Comparison of ENCODE assay signal across 9 cellular contexts in genomic region chr5:121273818-121274433, GRCh38.
DNase-seq lines count a peak whose midpoint lies in the region; ATAC-seq and TF ChIP-seq lines count a peak whose summit lies in the region.
"Had no signal": no experiment of that assay in that cellular context is flagged by ENCODE, and none has a peak within 500 bp of the region (broad histone marks: within the 10 kb centered on the region; RNA-seq: fewer than 3 reads in every experiment).

No MANE protein-coding gene starts in this region.

- H3K4me1 ChIP-seq in HEK293 (ENCODE audit: control insufficient read depth, insufficient read depth, low read length) (no peaks in the 10 kb centered on the region), SK-N-SH (ENCODE audit: control insufficient read depth in 1 of 2, insufficient read depth in 2 of 2, low read depth in 1 of 2, low read length in 1 of 2) (peaks cover 0 to 7% of the 10 kb centered on the region in 2 experiments; a peak in 2 of 4 replicates), right cardiac atrium (ENCODE audit: control insufficient read depth, insufficient read depth, low read length) (no peaks in the 10 kb centered on the region)

- H3K9me2 ChIP-seq in SK-N-SH = no peaks in the 10 kb centered on the region; the same call in 1 of the 2 replicates

- TF ChIP-seq EP300 in SK-N-SH (IDR thresholded peaks at IDR 0.05; ENCODE audit: borderline replicate concordance in 1 of 2, low read depth in 1 of 2, low read length in 1 of 2) = no peak

- H3K9ac ChIP-seq in SK-N-SH = 0 out of 2 replicates have a peak overlapping the region, but pooled peaks have one; percentile 46

- H2AFZ ChIP-seq in SK-N-SH (ENCODE audit: low read depth) = peak overlapping the region; percentile 83

- peak; percentile 95 for DNase-seq in A172 (ENCODE audit: low spot score)
- DNase-seq in SK-N-SH = no peak
- peak; percentile 29 for DNase-seq in fibroblast of villous mesenchyme (ENCODE audit: low read depth)
- DNase-seq in right cardiac atrium = no peak
- DNase-seq in CD14-positive monocyte (ENCODE audit: low spot score) = no peak
- DNase-seq in activated T-cell treated with anti-CD3 and anti-CD28 coated beads for 4 hours = no peak

- H3K36me3 Mint-ChIP-seq in CD14-positive monocyte = no peaks in the 10 kb centered on the region

- H3K9me3 Mint-ChIP-seq in CD14-positive monocyte = peaks cover 0 to 5% (median 0%) of the 10 kb centered on the region in 7 donors

- intact Hi-C loops in right cardiac atrium (cut with DNase I) (no loop called here), CD14-positive monocyte (cut with micrococcal nuclease) (loop anchor here in 1 of 2 donors (10.0 kb wide), 1 partner anchor 631 kb away; no protein-coding TSS in a partner anchor)

- POLR2A ChIA-PET in HEK293 (lab: Yijun Ruan, JAX) = no interaction called here
- POLR2A ChIA-PET in SK-N-SH (lab: Yijun Ruan, JAX) = no interaction called here

- H3K27me3 ChIP-seq in SK-N-SH (ENCODE audit: insufficient read depth) (no peaks in the 10 kb centered on the region), right cardiac atrium (ENCODE audit: control insufficient read depth, insufficient read depth) (no peaks in the 10 kb centered on the region)

- H4K20me1 ChIP-seq in SK-N-SH (ENCODE audit: insufficient read depth) = no peaks in the 10 kb centered on the region

- WGBS in SK-N-SH (ENCODE audit: low lambda C conversion rate) = 0% methylated on average over 2 of the region's 2 CpGs
- 54% methylated on average over 2 of the region's 2 CpGs for WGBS in right cardiac atrium

- no peak overlapping the region for H3K27ac Mint-ChIP-seq in CD14-positive monocyte

- TF ChIP-seq CTCF in HEK293 (tag by site-specific recombination; IDR thresholded peaks at IDR 0.05) = no peak
- TF ChIP-seq CTCF in SK-N-SH (IDR thresholded peaks at IDR 0.05) = no peak
- no peak for TF ChIP-seq CTCF in fibroblast of villous mesenchyme (IDR thresholded peaks at IDR 0.05; ENCODE audit: insufficient read depth, low read depth, low read length)
- TF ChIP-seq CTCF in CD14-positive monocyte (IDR thresholded peaks at IDR 0.05) = no peak

- H3K4me1 Mint-ChIP-seq in CD14-positive monocyte = no peaks in the 10 kb centered on the region

- H3K9me3 ChIP-seq in HEK293 (ENCODE audit: control insufficient read depth, insufficient read depth, low read depth, low read length) = no peaks in the 10 kb centered on the region
- no peaks in the 10 kb centered on the region for H3K9me3 ChIP-seq in SK-N-SH
- H3K9me3 ChIP-seq in right cardiac atrium (ENCODE audit: control insufficient read depth, low read length) = no peaks in the 10 kb centered on the region

- peak overlapping the region; percentile 46; the same call in 1 of the 2 replicates for H3K4me2 ChIP-seq in SK-N-SH

- H3K36me3 ChIP-seq in HEK293 (ENCODE audit: control insufficient read depth in 2 of 2, insufficient read depth in 1 of 2, low read length in 2 of 2) (no peaks in the 10 kb centered on the region), SK-N-SH (replicated peaks in 1 of 2; ENCODE audit: control insufficient read depth in 1 of 2, insufficient read depth in 2 of 2, low read length in 1 of 2) (no peaks in the 10 kb centered on the region)

- H3F3A ChIP-seq in SK-N-SH (replicated peaks; ENCODE audit: insufficient read depth) = peaks cover 4% of the 10 kb centered on the region

- H3K4me3 ChIP-seq in HEK293 (ENCODE audit: low read depth, low read length) (no peak overlapping the region), SK-N-SH (ENCODE audit: low read depth in 2 of 2, low read length in 1 of 2) (no peak overlapping the region), fibroblast of villous mesenchyme (ENCODE audit: low read depth, low read length) (no peak overlapping the region), right cardiac atrium (ENCODE audit: low read length) (no peak overlapping the region)

- ATAC-seq in right cardiac atrium = no peak
- ATAC-seq in activated CD4-positive, CD25-positive, alpha-beta regulatory T cell treated with anti-CD3 and anti-CD28 coated beads, Interleukin-2, amount 50 U/mL, for 24 hours = no peak

- CTCF ChIA-PET in HEK293 (lab: Yijun Ruan, JAX) (no interaction called here), SK-N-SH (lab: Yijun Ruan, JAX) (no interaction called here)

- no peaks in the 10 kb centered on the region for H3K27me3 Mint-ChIP-seq in CD14-positive monocyte (ENCODE audit: low read depth in 3 of 3)

- no peaks in the 10 kb centered on the region for H3K79me2 ChIP-seq in SK-N-SH (ENCODE audit: insufficient read depth)

- H3K27ac ChIP-seq in HEK293 (ENCODE audit: extremely low read depth, low read depth, low read length) (no peak overlapping the region), SK-N-SH (ENCODE audit: low read depth in 2 of 2, low read length in 1 of 2) (peak overlapping the region in 1 of 2 experiments; percentile 86; a peak in 2 of 4 replicates), right cardiac atrium (ENCODE audit: low read length) (no peak overlapping the region)
- H3K27ac ChIP-seq: C4-2B had no signal

- no peak overlapping the region for H3K4me3 Mint-ChIP-seq in CD14-positive monocyte

- TF ChIP-seq RAD21 in SK-N-SH (IDR thresholded peaks at IDR 0.05; ENCODE audit: low read length) = no peak

TF ChIP-seq in HEK293, 187 proteins besides CTCF, POLR2A, EP300 and RAD21:
- no peak for TF ChIP-seq ZNF157 (tag by site-specific recombination; IDR thresholded peaks at IDR 0.05)
- TF ChIP-seq ZNF391 (tag by site-specific recombination; IDR thresholded peaks at IDR 0.05; ENCODE audit: borderline replicate concordance, low read depth) = no peak
- TF ChIP-seq, protein P1, sequence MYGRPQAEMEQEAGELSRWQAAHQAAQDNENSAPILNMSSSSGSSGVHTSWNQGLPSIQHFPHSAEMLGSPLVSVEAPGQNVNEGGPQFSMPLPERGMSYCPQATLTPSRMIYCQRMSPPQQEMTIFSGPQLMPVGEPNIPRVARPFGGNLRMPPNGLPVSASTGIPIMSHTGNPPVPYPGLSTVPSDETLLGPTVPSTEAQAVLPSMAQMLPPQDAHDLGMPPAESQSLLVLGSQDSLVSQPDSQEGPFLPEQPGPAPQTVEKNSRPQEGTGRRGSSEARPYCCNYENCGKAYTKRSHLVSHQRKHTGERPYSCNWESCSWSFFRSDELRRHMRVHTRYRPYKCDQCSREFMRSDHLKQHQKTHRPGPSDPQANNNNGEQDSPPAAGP (tag by site-specific recombination; IDR thresholded peaks at IDR 0.05) = 0 out of 2 replicates have a peak, but pooled peaks have one; percentile 61

TF ChIP-seq in SK-N-SH, 30 proteins besides CTCF, POLR2A, EP300 and RAD21:
- TF ChIP-seq, protein P2, sequence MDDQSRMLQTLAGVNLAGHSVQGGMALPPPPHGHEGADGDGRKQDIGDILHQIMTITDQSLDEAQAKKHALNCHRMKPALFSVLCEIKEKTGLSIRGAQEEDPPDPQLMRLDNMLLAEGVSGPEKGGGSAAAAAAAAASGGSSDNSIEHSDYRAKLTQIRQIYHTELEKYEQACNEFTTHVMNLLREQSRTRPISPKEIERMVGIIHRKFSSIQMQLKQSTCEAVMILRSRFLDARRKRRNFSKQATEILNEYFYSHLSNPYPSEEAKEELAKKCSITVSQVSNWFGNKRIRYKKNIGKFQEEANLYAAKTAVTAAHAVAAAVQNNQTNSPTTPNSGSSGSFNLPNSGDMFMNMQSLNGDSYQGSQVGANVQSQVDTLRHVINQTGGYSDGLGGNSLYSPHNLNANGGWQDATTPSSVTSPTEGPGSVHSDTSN (IDR thresholded peaks at IDR 0.05) = peak; percentile 58
- TF ChIP-seq JUND (IDR thresholded peaks at IDR 0.05) (peak; percentile 86), USF2 (IDR thresholded peaks at IDR 0.05; ENCODE audit: borderline replicate concordance, low read depth, low read length) (no peak), TCF12 (IDR thresholded peaks at IDR 0.05) (peak; percentile 40; the same call in 1 of the 2 replicates), RCOR1 (IDR thresholded peaks at IDR 0.05; ENCODE audit: low read length) (no peak), FOSL2 (IDR thresholded peaks at IDR 0.05; ENCODE audit: borderline replicate concordance, low read depth) (peak; percentile 90)

Comparison
In these comparisons a context has a peak if more than half of its experiments do, and no peak if none do; other contexts are left out.
1. DNase-seq: peak in A172 (single experiment) and fibroblast of villous mesenchyme (single experiment); none in SK-N-SH (single experiment), right cardiac atrium (0 of 3), CD14-positive monocyte (single experiment) and activated T-cell treated with anti-CD3 and anti-CD28 coated beads for 4 hours (single experiment).